In the genomic region with DNA sequence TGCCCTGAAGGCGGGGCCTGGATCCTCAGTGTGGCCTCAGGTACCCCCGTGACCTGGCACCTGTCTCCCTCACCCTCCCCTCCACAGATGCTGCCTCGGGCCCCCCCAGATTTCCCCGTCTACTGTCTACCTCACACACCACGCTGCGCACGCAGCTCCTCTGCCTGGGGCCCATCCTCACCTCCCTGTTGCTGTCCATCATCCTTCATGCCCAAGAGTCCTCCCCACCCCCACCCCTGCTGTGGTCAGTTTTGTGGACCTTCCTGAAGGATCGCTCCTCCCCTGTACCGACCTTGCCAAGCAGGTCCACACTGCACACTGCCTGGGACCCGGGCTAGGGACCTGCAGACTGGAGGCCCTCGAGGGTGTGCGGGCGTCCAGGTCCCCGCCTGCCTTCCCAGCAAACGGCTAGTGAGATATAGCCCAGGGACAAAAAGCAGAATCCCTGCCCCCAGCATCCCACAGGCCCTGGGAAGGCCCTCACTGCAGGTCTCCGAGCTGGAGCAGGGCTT, we compare ENCODE assay signal across 1 cellular context.
TF ChIP-seq lines count a peak whose summit lies in the region.

No MANE protein-coding gene starts in this region.

TF ChIP-seq in SK-N-SH, 30 proteins besides CTCF, POLR2A, EP300 and RAD21 (continued from another document):
- TF ChIP-seq, protein P1, sequence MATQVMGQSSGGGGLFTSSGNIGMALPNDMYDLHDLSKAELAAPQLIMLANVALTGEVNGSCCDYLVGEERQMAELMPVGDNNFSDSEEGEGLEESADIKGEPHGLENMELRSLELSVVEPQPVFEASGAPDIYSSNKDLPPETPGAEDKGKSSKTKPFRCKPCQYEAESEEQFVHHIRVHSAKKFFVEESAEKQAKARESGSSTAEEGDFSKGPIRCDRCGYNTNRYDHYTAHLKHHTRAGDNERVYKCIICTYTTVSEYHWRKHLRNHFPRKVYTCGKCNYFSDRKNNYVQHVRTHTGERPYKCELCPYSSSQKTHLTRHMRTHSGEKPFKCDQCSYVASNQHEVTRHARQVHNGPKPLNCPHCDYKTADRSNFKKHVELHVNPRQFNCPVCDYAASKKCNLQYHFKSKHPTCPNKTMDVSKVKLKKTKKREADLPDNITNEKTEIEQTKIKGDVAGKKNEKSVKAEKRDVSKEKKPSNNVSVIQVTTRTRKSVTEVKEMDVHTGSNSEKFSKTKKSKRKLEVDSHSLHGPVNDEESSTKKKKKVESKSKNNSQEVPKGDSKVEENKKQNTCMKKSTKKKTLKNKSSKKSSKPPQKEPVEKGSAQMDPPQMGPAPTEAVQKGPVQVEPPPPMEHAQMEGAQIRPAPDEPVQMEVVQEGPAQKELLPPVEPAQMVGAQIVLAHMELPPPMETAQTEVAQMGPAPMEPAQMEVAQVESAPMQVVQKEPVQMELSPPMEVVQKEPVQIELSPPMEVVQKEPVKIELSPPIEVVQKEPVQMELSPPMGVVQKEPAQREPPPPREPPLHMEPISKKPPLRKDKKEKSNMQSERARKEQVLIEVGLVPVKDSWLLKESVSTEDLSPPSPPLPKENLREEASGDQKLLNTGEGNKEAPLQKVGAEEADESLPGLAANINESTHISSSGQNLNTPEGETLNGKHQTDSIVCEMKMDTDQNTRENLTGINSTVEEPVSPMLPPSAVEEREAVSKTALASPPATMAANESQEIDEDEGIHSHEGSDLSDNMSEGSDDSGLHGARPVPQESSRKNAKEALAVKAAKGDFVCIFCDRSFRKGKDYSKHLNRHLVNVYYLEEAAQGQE (IDR thresholded peaks at IDR 0.05; ENCODE audit: low read depth, low read length) = no peak
- no peak for TF ChIP-seq TAF1 (IDR thresholded peaks at IDR 0.05; ENCODE audit: borderline replicate concordance, low read depth, low read length)
- no peak for TF ChIP-seq JUND (IDR thresholded peaks at IDR 0.05)
- no peak for TF ChIP-seq GATA2 (CRISPR knock-in tag; IDR thresholded peaks at IDR 0.05)
- TF ChIP-seq, protein P2, sequence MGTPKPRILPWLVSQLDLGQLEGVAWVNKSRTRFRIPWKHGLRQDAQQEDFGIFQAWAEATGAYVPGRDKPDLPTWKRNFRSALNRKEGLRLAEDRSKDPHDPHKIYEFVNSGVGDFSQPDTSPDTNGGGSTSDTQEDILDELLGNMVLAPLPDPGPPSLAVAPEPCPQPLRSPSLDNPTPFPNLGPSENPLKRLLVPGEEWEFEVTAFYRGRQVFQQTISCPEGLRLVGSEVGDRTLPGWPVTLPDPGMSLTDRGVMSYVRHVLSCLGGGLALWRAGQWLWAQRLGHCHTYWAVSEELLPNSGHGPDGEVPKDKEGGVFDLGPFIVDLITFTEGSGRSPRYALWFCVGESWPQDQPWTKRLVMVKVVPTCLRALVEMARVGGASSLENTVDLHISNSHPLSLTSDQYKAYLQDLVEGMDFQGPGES (IDR thresholded peaks at IDR 0.05; ENCODE audit: low read depth, low read length) = no peak
- TF ChIP-seq YY1 (IDR thresholded peaks at IDR 0.05; ENCODE audit: low read depth) = no peak
- no peak for TF ChIP-seq CHD2 (IDR thresholded peaks at IDR 0.05; ENCODE audit: low read length, partially characterized antibody)
